ENCODE assay signal across 8 cellular contexts in genomic region chr9:137067860-137068538, GRCh38. TPM values are rescaled to one million over a fixed set of nuclear protein-coding genes. Genes with fewer than 3 reads are reported as not detected.
DNase-seq lines count a peak whose midpoint lies in the region; ATAC-seq and TF ChIP-seq lines count a peak whose summit lies in the region.

No MANE protein-coding gene starts in this region.

- H3K9me3 Mint-ChIP-seq in glutamatergic neuron (ENCODE audit: unreplicated experiment) = peaks cover 5% of the 10 kb centered on the region

- no peaks in the 10 kb centered on the region for H3K36me3 Mint-ChIP-seq in glutamatergic neuron (ENCODE audit: unreplicated experiment)

- TF ChIP-seq CTCF in AG09319 (IDR thresholded peaks at IDR 0.05; ENCODE audit: low read depth, low read length) = peak; percentile 85
- peak; percentile 52 for TF ChIP-seq CTCF in SU-DHL-6 (IDR thresholded peaks at IDR 0.05; ENCODE audit: insufficient read depth, low read length, poor library complexity, severe bottlenecking)
- TF ChIP-seq CTCF in glutamatergic neuron (IDR thresholded peaks at IDR 0.05; ENCODE audit: partially characterized antibody, unreplicated experiment) = peak; percentile 88
- TF ChIP-seq CTCF in prostate gland (IDR thresholded peaks at IDR 0.05) = peak; percentile 48 to 94 (median 84)

- 50% methylated on average over 12 of the region's 12 CpGs for WGBS in prostate gland

- H3K9me3 ChIP-seq in SU-DHL-6 (ENCODE audit: insufficient read depth, low read length) (no peaks in the 10 kb centered on the region), prostate gland (no peaks in the 10 kb centered on the region)

- H3K27ac Mint-ChIP-seq in glutamatergic neuron (ENCODE audit: unreplicated experiment) = no peak overlapping the region

- no peak for ATAC-seq in HG02588 (IDR thresholded peaks at IDR 0.05; ENCODE audit: unreplicated experiment)

- H3K79me2 ChIP-seq in SU-DHL-6 (ENCODE audit: insufficient read depth, low read length) = peaks cover 12% of the 10 kb centered on the region

- H3K27me3 ChIP-seq in SU-DHL-6 (ENCODE audit: low read length) (no peaks in the 10 kb centered on the region), prostate gland (replicated peaks; ENCODE audit: insufficient read depth) (no peaks in the 10 kb centered on the region)

- peak overlapping the region; percentile 70 for H3K27ac ChIP-seq in SU-DHL-6 (ENCODE audit: low read depth, low read length)
- H3K27ac ChIP-seq in prostate gland = peak overlapping the region in 1 of 2 donors; percentile 34

- H3K36me3 ChIP-seq in SU-DHL-6 (ENCODE audit: low read length) = no peaks in the 10 kb centered on the region
- no peaks in the 10 kb centered on the region for H3K36me3 ChIP-seq in prostate gland

- no peaks in the 10 kb centered on the region for H3K9me2 ChIP-seq in SU-DHL-6 (replicated peaks; ENCODE audit: insufficient read depth, low read length)

- no peak overlapping the region for H2AFZ ChIP-seq in SU-DHL-6 (ENCODE audit: low read depth, low read length, severe bottlenecking)

- no peak for TF ChIP-seq POLR2A in prostate gland (IDR thresholded peaks at IDR 0.05)

- H3F3A ChIP-seq in SU-DHL-6 (ENCODE audit: insufficient read depth) = peaks cover 13% of the 10 kb centered on the region

- H3K4me3 ChIP-seq in SU-DHL-6 (ENCODE audit: insufficient read depth, low read length, poor library complexity, severe bottlenecking) (no peak overlapping the region), prostate gland (no peak overlapping the region)

- peak overlapping the region; percentile 79 for H3K4me2 ChIP-seq in SU-DHL-6 (ENCODE audit: low read depth, low read length, poor library complexity, severe bottlenecking)

- H4K20me1 ChIP-seq in SU-DHL-6 (ENCODE audit: low read depth, low read length) = no peaks in the 10 kb centered on the region

- peak overlapping the region; percentile 80; the same call in 1 of the 2 replicates for H3K9ac ChIP-seq in SU-DHL-6 (ENCODE audit: low read length)

- peaks cover 3% of the 10 kb centered on the region for H3K4me1 ChIP-seq in prostate gland (replicated peaks)

- intact Hi-C loops in prostate gland (cut with DNase I) = loop anchor here (10.0 kb wide), 1 partner anchor 283 kb away; no protein-coding TSS in a partner anchor

- H3K27me3 Mint-ChIP-seq in glutamatergic neuron (ENCODE audit: unreplicated experiment) = peaks cover 6% of the 10 kb centered on the region

- H3K4me1 Mint-ChIP-seq in glutamatergic neuron (ENCODE audit: low read depth, unreplicated experiment) = peaks cover 8% of the 10 kb centered on the region

- DNase-seq in AG09319 (ENCODE audit: extremely low read depth, low read depth) (no peak), GM19240 (ENCODE audit: insufficient read length, low spot score) (peak; percentile 96), NCI-H1105 treated with DMSO at 0.1 percent for 48 hours (lab: John Stamatoyannopoulos, UW) (peak; percentile 56), glutamatergic neuron (peak; percentile 80), prostate gland (ENCODE audit: low spot score) (peak; percentile 78)
- DNase-seq in activated naive CD4-positive, alpha-beta T cell treated with anti-CD3 and anti-CD28 coated beads, Interleukin-2, amount 50 U/mL, for 16 hours = peak; percentile 86

- H3K4me3 Mint-ChIP-seq in glutamatergic neuron (ENCODE audit: unreplicated experiment) = no peak overlapping the region

RNA-seq across cellular contexts. Expression of gene SAPCD2, which starts 2.4 kb away (rescaled TPM):
- total RNA-seq in glutamatergic neuron (ENCODE audit: unreplicated experiment) (13.5 TPM), prostate gland (10 to 100 TPM in 1 of 2 donors, 1 to 10 TPM in 1; 7.2 to 17.2 TPM)

RNA-seq across cellular contexts. Expression of gene UAP1L1, which starts 9.3 kb away (rescaled TPM):
- 5.1 TPM for total RNA-seq in glutamatergic neuron (ENCODE audit: unreplicated experiment)
- total RNA-seq in prostate gland = 10 to 100 TPM in 1 of 2 donors, 1 to 10 TPM in 1; 8.2 to 19.9 TPM

RNA-seq across cellular contexts. Expression of gene ENTPD2, which starts 14.1 kb away (rescaled TPM):
- total RNA-seq in glutamatergic neuron (ENCODE audit: unreplicated experiment) (0.69 TPM), prostate gland (10 to 100 TPM in 1 of 2 donors, 1 to 10 TPM in 1; 9.8 to 10.9 TPM)

RNA-seq across cellular contexts. Expression of gene MAN1B1, which starts 18.8 kb away (rescaled TPM):
- total RNA-seq in glutamatergic neuron (ENCODE audit: unreplicated experiment) (59.8 TPM), prostate gland (100 to 1,000 TPM in 1 of 2 donors, 10 to 100 TPM in 1; 67.4 to 107 TPM)

RNA-seq across cellular contexts. Expression of gene NPDC1, which starts 22.0 kb away (rescaled TPM):
- 260 TPM for total RNA-seq in glutamatergic neuron (ENCODE audit: unreplicated experiment)
- 100 to 1,000 TPM; 384 to 427 TPM for total RNA-seq in prostate gland
